16 cellular contexts compared by ENCODE assay signal in the genomic region with DNA sequence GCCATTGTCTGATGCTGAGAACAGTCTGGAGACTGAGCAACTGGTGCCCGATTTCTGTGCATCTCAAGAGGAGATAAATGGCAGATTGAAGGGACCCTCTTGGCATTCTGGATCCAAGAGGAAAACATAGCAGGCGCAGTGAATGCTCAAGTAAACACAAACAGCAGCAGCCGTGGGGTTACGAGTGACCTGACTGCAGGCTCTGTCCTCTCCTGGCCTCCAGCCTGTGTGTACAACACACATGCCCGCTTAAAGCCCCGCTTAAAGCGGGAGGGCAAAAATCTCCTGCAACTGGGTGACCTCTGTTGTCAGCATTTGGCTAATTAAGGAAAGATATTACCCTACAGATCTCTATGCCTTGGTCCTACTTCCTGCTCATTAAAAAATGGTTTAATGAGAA.
DNase-seq lines count a peak whose midpoint lies in the region; ATAC-seq, FAIRE-seq and TF ChIP-seq lines count a peak whose summit lies in the region.
"Had no signal": no experiment of that assay in that cellular context is flagged by ENCODE, and none has a peak within 500 bp of the region (broad histone marks: within the 10 kb centered on the region; RNA-seq: fewer than 3 reads in every experiment).

No MANE protein-coding gene starts in this region.

- TF ChIP-seq CTCF in AG04450 (IDR thresholded peaks at IDR 0.05; ENCODE audit: low read depth, low read length) (no peak), endothelial cell of umbilical vein (IDR thresholded peaks at IDR 0.05; ENCODE audit: extremely low read depth in 1 of 2, insufficient read depth in 1 of 2, low read depth in 1 of 2, low read length in 2 of 2) (no peak)

- peaks cover 0 to 7% (median 0%) of the 10 kb centered on the region in 4 donors for H3K4me1 Mint-ChIP-seq in naive thymus-derived CD8-positive, alpha-beta T cell

- H3K36me3 ChIP-seq in endothelial cell of umbilical vein (ENCODE audit: control insufficient read depth in 2 of 2, extremely low read depth in 1 of 2, insufficient read depth in 2 of 2, low read length in 2 of 2) = no peaks in the 10 kb centered on the region

- TSS peak; percentile 48 for BruUV-seq in endothelial cell of umbilical vein (replicated peaks; lab: Mats Ljungman, UMichigan)

- intact Hi-C loops in endothelial cell of umbilical vein (cut with micrococcal nuclease) = loop anchor here (1.0 kb wide), 1 partner anchor 176 kb away; no protein-coding TSS in a partner anchor

- no peak overlapping the region for H3K4me3 ChIP-seq in AG04450 (ENCODE audit: low read depth, low read length)
- H3K4me3 ChIP-seq in endothelial cell of umbilical vein (replicated peaks in 1 of 3; ENCODE audit: insufficient read depth in 1 of 3, low read depth in 1 of 3, low read length in 3 of 3) = no peak overlapping the region

- no peaks in the 10 kb centered on the region for H3K9me3 Mint-ChIP-seq in naive thymus-derived CD8-positive, alpha-beta T cell
- H3K9me3 Mint-ChIP-seq: activated CD4-positive, alpha-beta memory T cell treated with anti-CD3 and anti-CD28 coated beads for 36 hours; effector memory CD8-positive, alpha-beta T cell; nephron had no signal

- H3K36me3 Mint-ChIP-seq in naive thymus-derived CD8-positive, alpha-beta T cell = peaks cover 0 to 11% (median 0%) of the 10 kb centered on the region in 3 donors
- H3K36me3 Mint-ChIP-seq: activated CD4-positive, alpha-beta memory T cell treated with anti-CD3 and anti-CD28 coated beads for 36 hours had no signal

- peaks cover 18% of the 10 kb centered on the region for H3K4me1 ChIP-seq in endothelial cell of umbilical vein (ENCODE audit: control insufficient read depth, extremely low read depth, insufficient read depth, low read length)

- dilution Hi-C loops in endothelial cell of umbilical vein (cut with MboI; ENCODE audit: extremely low pct_ligation_motif_present, low sequenced_read_pairs) = no loop called here

- H3K9me3 ChIP-seq in AG04450 (ENCODE audit: control insufficient read depth, insufficient read depth, low read length) (no peaks in the 10 kb centered on the region), endothelial cell of umbilical vein (replicated peaks; ENCODE audit: control insufficient read depth, insufficient read depth, low read length) (no peaks in the 10 kb centered on the region)

- H4K20me1 ChIP-seq in endothelial cell of umbilical vein (replicated peaks; ENCODE audit: control insufficient read depth, extremely low read depth, insufficient read depth, low read length) = no peaks in the 10 kb centered on the region

- CTCF ChIA-PET in AG04450 (lab: Charles Lee) = interaction anchor here (1.0 kb wide), 2 partner anchors 176 to 189 kb away, joined by 3 read pairs; no protein-coding TSS in a partner anchor
- CTCF ChIA-PET in endothelial cell of umbilical vein (lab: Charles Lee) = interaction anchor here (1.0 to 3.8 kb wide), 5 partner anchors 48 to 176 kb away, joined by 3 to 35 read pairs (median 7); no protein-coding TSS in a partner anchor

- H3K9me1 ChIP-seq in endothelial cell of umbilical vein (replicated peaks; ENCODE audit: control insufficient read depth, extremely low read depth, insufficient read depth, low read length) = no peaks in the 10 kb centered on the region

- FAIRE-seq in endothelial cell of umbilical vein (lab: Jason Lieb, UNC) = no peak

- no peak overlapping the region for H3K4me2 ChIP-seq in endothelial cell of umbilical vein (ENCODE audit: insufficient read depth, low read length)

- no peak overlapping the region for H3K4me3 Mint-ChIP-seq in naive thymus-derived CD8-positive, alpha-beta T cell
- H3K4me3 Mint-ChIP-seq: activated CD4-positive, alpha-beta memory T cell treated with anti-CD3 and anti-CD28 coated beads for 36 hours; effector memory CD8-positive, alpha-beta T cell; nephron had no signal

- ATAC-seq in HG02870 (IDR thresholded peaks at IDR 0.05; ENCODE audit: unreplicated experiment) = no peak
- no peak for ATAC-seq in naive thymus-derived CD8-positive, alpha-beta T cell
- ATAC-seq in GM21515 (IDR thresholded peaks at IDR 0.05; ENCODE audit: unreplicated experiment) = no peak
- ATAC-seq: effector memory CD8-positive, alpha-beta T cell had no signal

- peaks cover 0 to 43% (median 6%) of the 10 kb centered on the region in 5 donors for H3K27me3 Mint-ChIP-seq in naive thymus-derived CD8-positive, alpha-beta T cell

- DNase-seq in AG04450 (ENCODE audit: low read depth, low spot score) = no peak
- DNase-seq in NCI-H748 treated with DMSO at 0.1 percent for 48 hours (lab: John Stamatoyannopoulos, UW) = peak; percentile 65
- no peak for DNase-seq in endothelial cell of umbilical vein (ENCODE audit: low read depth, low spot score)
- DNase-seq in nucleus accumbens (lab: John Stamatoyannopoulos, UW) = peak in 32 of 56 donors; percentile 2 to 51 (median 22)
- DNase-seq in DMS153 (lab: John Stamatoyannopoulos, UW) = no peak
- DNase-seq in naive thymus-derived CD8-positive, alpha-beta T cell = no peak
- DNase-seq: activated CD4-positive, alpha-beta memory T cell treated with anti-CD3 and anti-CD28 coated beads for 36 hours; activated naive CD4-positive, alpha-beta T cell; amniotic stem cell; effector memory CD8-positive, alpha-beta T cell; stimulated activated CD4-positive, alpha-beta T cell treated with anti-CD3 and anti-CD28 coated beads, Interleukin-12 subunit alpha, Interleukin-12 subunit beta, amount 100 ng/mL, for 4 hours; stimulated activated CD8-positive, alpha-beta memory T cell treated with anti-CD3 and anti-CD28 coated beads, Interleukin-4, amount 100 ng/mL, for 48 hours; T-helper 1 cell had no signal

- no peak for TF ChIP-seq POLR2A in endothelial cell of umbilical vein (IDR thresholded peaks at IDR 0.05; ENCODE audit: low read depth, low read length)

- no peak overlapping the region for H2AFZ ChIP-seq in endothelial cell of umbilical vein (ENCODE audit: low read depth, low read length)

- POLR2A ChIA-PET in AG04450 (lab: Yijun Ruan, JAX) (interaction anchor here (0.6 to 1.1 kb wide), 2 partner anchors 19 to 115 kb away, joined by 3 read pairs; no protein-coding TSS in a partner anchor), endothelial cell of umbilical vein (lab: Charles Lee) (no interaction called here)
- POLR2A ChIA-PET in naive thymus-derived CD8-positive, alpha-beta T cell (lab: Charles Lee) = no interaction called here

- peak overlapping the region; percentile 42 for H3K27ac ChIP-seq in AG04450 (ENCODE audit: low read depth, low read length)
- no peak overlapping the region for H3K27ac ChIP-seq in endothelial cell of umbilical vein (ENCODE audit: insufficient read depth, low read depth, low read length)

- H3K9ac ChIP-seq in endothelial cell of umbilical vein (replicated peaks; ENCODE audit: extremely low read depth, insufficient read depth, low read length) = no peak overlapping the region

- no peaks in the 10 kb centered on the region for H3K27me3 ChIP-seq in AG04450 (ENCODE audit: control insufficient read depth, insufficient read depth, low read length)
- H3K27me3 ChIP-seq in endothelial cell of umbilical vein (ENCODE audit: control insufficient read depth in 2 of 2, insufficient read depth in 2 of 2, low read length in 2 of 2) = no peaks in the 10 kb centered on the region

- no peaks in the 10 kb centered on the region for H3K79me2 ChIP-seq in endothelial cell of umbilical vein (ENCODE audit: control insufficient read depth, insufficient read depth, low read length)

- H3K27ac Mint-ChIP-seq in naive thymus-derived CD8-positive, alpha-beta T cell = no peak overlapping the region
- H3K27ac Mint-ChIP-seq: activated CD4-positive, alpha-beta memory T cell treated with anti-CD3 and anti-CD28 coated beads for 36 hours; effector memory CD8-positive, alpha-beta T cell; nephron had no signal

TF ChIP-seq in endothelial cell of umbilical vein, 7 proteins besides CTCF, POLR2A, EP300 and RAD21:
- no peak for TF ChIP-seq FOS (IDR thresholded peaks at IDR 0.05; ENCODE audit: borderline replicate concordance, insufficient read depth, low read length)
- TF ChIP-seq JUN (IDR thresholded peaks at IDR 0.05; ENCODE audit: borderline replicate concordance, insufficient read depth, insufficient read length, low read depth) = no peak
- no peak for TF ChIP-seq GATA2 (IDR thresholded peaks at IDR 0.05; ENCODE audit: insufficient read depth, insufficient read length, low read depth, low read length)
- no peak for TF ChIP-seq EZH2 (IDR thresholded peaks at IDR 0.05; ENCODE audit: borderline replicate concordance, low read depth, low read length, severe bottlenecking)
- TF ChIP-seq MAX (IDR thresholded peaks at IDR 0.05; ENCODE audit: insufficient read depth, insufficient read length) = no peak
- TF ChIP-seq MYC (IDR thresholded peaks at IDR 0.05; ENCODE audit: low read depth, low read length) = no peak

Comparison
In these comparisons a context has a peak if more than half of its experiments do, and no peak if none do; other contexts are left out.
1. DNase-seq: peak in NCI-H748 treated with DMSO at 0.1 percent for 48 hours (single experiment) and nucleus accumbens (32 of 56); none in AG04450 (single experiment), endothelial cell of umbilical vein (single experiment), DMS153 (single experiment) and naive thymus-derived CD8-positive, alpha-beta T cell (0 of 10).